9 cellular contexts compared by ENCODE assay signal in genomic region chr11:44120169-44120568, GRCh38. TPM values are rescaled to one million over a fixed set of nuclear protein-coding genes. Genes with fewer than 3 reads are reported as not detected.
DNase-seq lines count a peak whose midpoint lies in the region; TF ChIP-seq lines count a peak whose summit lies in the region.
"Had no signal": no experiment of that assay in that cellular context is flagged by ENCODE, and none has a peak within 500 bp of the region (broad histone marks: within the 10 kb centered on the region; RNA-seq: fewer than 3 reads in every experiment).

No MANE protein-coding gene starts in this region.

- H3K36me3 ChIP-seq in kidney epithelial cell (ENCODE audit: control insufficient read depth, insufficient read depth, low read length) = peaks cover 1% of the 10 kb centered on the region

- no peak for TF ChIP-seq EP300 in Ishikawa (IDR thresholded peaks at IDR 0.05; ENCODE audit: borderline replicate concordance)

- no peaks in the 10 kb centered on the region for H3K27me3 ChIP-seq in kidney epithelial cell (ENCODE audit: control insufficient read depth, insufficient read depth, low read length)

- no peak overlapping the region for H3K4me3 ChIP-seq in AG09309 (ENCODE audit: control insufficient read depth, low read depth, low read length)
- no peak overlapping the region for H3K4me3 ChIP-seq in kidney epithelial cell (ENCODE audit: low read depth, low read length)

- no peak for DNase-seq in AG09309 (ENCODE audit: low read depth)
- peak; percentile 44 for DNase-seq in cerebellar cortex (ENCODE audit: low spot score)
- no peak for DNase-seq in kidney epithelial cell (ENCODE audit: low read depth)
- no peak for DNase-seq in posterior cingulate gyrus
- no peak for DNase-seq in putamen (ENCODE audit: low spot score)
- no peak for DNase-seq in HPDE6-E6E7 (ENCODE audit: extremely low spot score)
- DNase-seq in activated T-cell treated with anti-CD3 and anti-CD28 coated beads, Interleukin-2, amount 50 U/mL, for 48 hours = no peak
- DNase-seq: activated CD8-positive, alpha-beta memory T cell treated with anti-CD3 and anti-CD28 coated beads, Interleukin-2, amount 50 U/mL, for 4 hours had no signal

- TF ChIP-seq CTCF in AG09309 (IDR thresholded peaks at IDR 0.05; ENCODE audit: control insufficient read depth, insufficient read depth, low read depth, low read length, missing control alignments) = peak; percentile 32
- peak; percentile 34 for TF ChIP-seq CTCF in kidney epithelial cell (IDR thresholded peaks at IDR 0.05; ENCODE audit: insufficient read depth, low read length, poor library complexity, severe bottlenecking)

- TF ChIP-seq RAD21 in Ishikawa (IDR thresholded peaks at IDR 0.05; ENCODE audit: low read depth) = peak; percentile 32

- intact Hi-C loops in posterior cingulate gyrus (cut with DNase I) = no loop called here

TF ChIP-seq in Ishikawa, 13 proteins besides CTCF, POLR2A, EP300 and RAD21:
- TF ChIP-seq REST (IDR thresholded peaks at IDR 0.05; ENCODE audit: low read depth) (no peak), CEBPB (IDR thresholded peaks at IDR 0.05) (no peak), EGR1 (IDR thresholded peaks at IDR 0.05) (no peak), FOXM1 (IDR thresholded peaks at IDR 0.05; ENCODE audit: borderline replicate concordance, low read depth) (no peak)

RNA-seq across cellular contexts. Expression of gene EXT2, which starts 24.7 kb away (rescaled TPM):
- total RNA-seq in kidney epithelial cell = 83.5 and 99.6 TPM in 2 replicates

RNA-seq across cellular contexts. Expression of gene ACCS, which starts 54.1 kb away (rescaled TPM):
- total RNA-seq in kidney epithelial cell = 14.3 and 17.6 TPM in 2 replicates
